Comparison of ENCODE assay signal across 23 cellular contexts in genomic region chr1:216314369-216315095, GRCh38.
DNase-seq lines count a peak whose midpoint lies in the region; ATAC-seq and TF ChIP-seq lines count a peak whose summit lies in the region.
"Had no signal": no experiment of that assay in that cellular context is flagged by ENCODE, and none has a peak within 500 bp of the region (broad histone marks: within the 10 kb centered on the region; RNA-seq: fewer than 3 reads in every experiment).

No MANE protein-coding gene starts in this region.

- H3K9ac ChIP-seq in GM23248: no peak overlapping the region

- H3K27ac ChIP-seq in GM23248 (no peak overlapping the region), prostate gland (no peak overlapping the region), gastrocnemius medialis (no peak overlapping the region)
- H3K27ac ChIP-seq: SK-N-MC, thoracic aorta had no signal

- H3K4me3 ChIP-seq in GM23248: no peak overlapping the region
- no peak overlapping the region for H3K4me3 ChIP-seq in prostate gland
- H3K4me3 ChIP-seq in gastrocnemius medialis: no peak overlapping the region
- H3K4me3 ChIP-seq: SK-N-MC, thoracic aorta had no signal

- no peak overlapping the region for H3K4me3 Mint-ChIP-seq in T-helper 17 cell
- no peak overlapping the region for H3K4me3 Mint-ChIP-seq in activated CD4-positive, alpha-beta T cell treated with anti-CD3 and anti-CD28 coated beads, Interleukin-2, amount 10 ng/mL, durations not matched to agents 7 days and 5 days
- H3K4me3 Mint-ChIP-seq: activated naive CD4-positive, alpha-beta T cell treated with anti-CD3 and anti-CD28 coated beads, Interleukin-2, amount 50 U/mL, for 24 hours; activated T-cell treated with anti-CD3 and anti-CD28 coated beads, Interleukin-2, amount 50 U/mL, for 4 hours; memory B cell; stimulated activated effector memory CD8-positive, alpha-beta T cell treated with anti-CD3 and anti-CD28 coated beads, Interleukin-12 subunit alpha, Interleukin-12 subunit beta, amount 100 ng/mL, for 72 hours had no signal

- peak; percentile 54 for ATAC-seq in SK-N-SH treated with all-trans-retinoic acid at 6 μM for 48 hours
- no peak for ATAC-seq in gastrocnemius medialis
- ATAC-seq in T-helper 17 cell: no peak
- ATAC-seq: activated T-cell treated with anti-CD3 and anti-CD28 coated beads, Interleukin-2, amount 50 U/mL, for 4 hours; Panc1; right cardiac atrium; stimulated activated effector memory CD8-positive, alpha-beta T cell treated with anti-CD3 and anti-CD28 coated beads, Interleukin-12 subunit alpha, Interleukin-12 subunit beta, amount 100 ng/mL, for 72 hours had no signal

- H2AFZ ChIP-seq in GM23248: no peak overlapping the region

- WGBS in GM23248 (ENCODE audit: low coverage in 1 of 2, low lambda C conversion rate in 2 of 2, missing lambda C conversion rate in 2 of 2), 2 experiments: 30 to 39% methylated on average over 3 of the region's 3 CpGs
- 64% methylated on average over 3 of the region's 3 CpGs for WGBS in prostate gland

- in situ Hi-C loops in GM23248 (cut with MboI): no loop called here
- in situ Hi-C loops in gastrocnemius medialis (cut with MboI; ENCODE audit: low sequenced_read_pairs in 4 of 4): no loop called here

- CTCF ChIA-PET in activated CD4-positive, alpha-beta T cell treated with anti-CD3 and anti-CD28 coated beads, Interleukin-2, amount 10 ng/mL, durations not matched to agents 7 days and 5 days (lab: Charles Lee): no interaction called here

- TF ChIP-seq CTCF in prostate gland (IDR thresholded peaks at IDR 0.05): no peak
- TF ChIP-seq CTCF in gastrocnemius medialis (IDR thresholded peaks at IDR 0.05 in 4 of 5, conservative IDR thresholded peaks at IDR 0.05 in 1 of 5): no peak

- intact Hi-C loops in prostate gland (cut with DNase I) (no loop called here), gastrocnemius medialis (cut with DNase I; ENCODE audit: low total_unique reads) (no loop called here)

- no peaks in the 10 kb centered on the region for H3K27me3 ChIP-seq in GM23248 (replicated peaks; ENCODE audit: insufficient read depth)
- no peaks in the 10 kb centered on the region for H3K27me3 ChIP-seq in prostate gland (replicated peaks; ENCODE audit: insufficient read depth)
- no peaks in the 10 kb centered on the region for H3K27me3 ChIP-seq in gastrocnemius medialis

- H3K9me3 ChIP-seq in GM23248 (ENCODE audit: low read depth): no peaks in the 10 kb centered on the region
- no peaks in the 10 kb centered on the region for H3K9me3 ChIP-seq in prostate gland
- H3K9me3 ChIP-seq in gastrocnemius medialis: no peaks in the 10 kb centered on the region
- H3K9me3 ChIP-seq in T-helper 17 cell (ENCODE audit: control insufficient read depth, low read length, poor library complexity, severe bottlenecking): no peaks in the 10 kb centered on the region
- H3K9me3 ChIP-seq: thoracic aorta had no signal

- H3K79me2 ChIP-seq in GM23248 (ENCODE audit: insufficient read depth): no peaks in the 10 kb centered on the region

- H3K9me2 ChIP-seq in GM23248 (ENCODE audit: insufficient read depth): no peaks in the 10 kb centered on the region

- no peak for TF ChIP-seq POLR2A in prostate gland (IDR thresholded peaks at IDR 0.05)
- no peak for TF ChIP-seq POLR2A in gastrocnemius medialis (IDR thresholded peaks at IDR 0.05)

- H3K4me1 ChIP-seq in GM23248 (ENCODE audit: insufficient read depth) (no peaks in the 10 kb centered on the region), prostate gland (replicated peaks) (no peaks in the 10 kb centered on the region), gastrocnemius medialis (no peaks in the 10 kb centered on the region)

- no peak overlapping the region for H3K27ac Mint-ChIP-seq in T-helper 17 cell
- no peak overlapping the region for H3K27ac Mint-ChIP-seq in activated CD4-positive, alpha-beta T cell treated with anti-CD3 and anti-CD28 coated beads, Interleukin-2, amount 10 ng/mL, durations not matched to agents 7 days and 5 days
- H3K27ac Mint-ChIP-seq: activated naive CD4-positive, alpha-beta T cell treated with anti-CD3 and anti-CD28 coated beads, Interleukin-2, amount 50 U/mL, for 24 hours; memory B cell; stimulated activated effector memory CD8-positive, alpha-beta T cell treated with anti-CD3 and anti-CD28 coated beads, Interleukin-12 subunit alpha, Interleukin-12 subunit beta, amount 100 ng/mL, for 72 hours had no signal

- H3K4me2 ChIP-seq in GM23248 (ENCODE audit: unreplicated experiment): no peak overlapping the region

- POLR2A ChIA-PET in activated CD4-positive, alpha-beta T cell treated with anti-CD3 and anti-CD28 coated beads, Interleukin-2, amount 10 ng/mL, durations not matched to agents 7 days and 5 days (lab: Charles Lee): no interaction called here

- H3K36me3 ChIP-seq in GM23248 (ENCODE audit: low read depth) (no peaks in the 10 kb centered on the region), prostate gland (no peaks in the 10 kb centered on the region), gastrocnemius medialis (no peaks in the 10 kb centered on the region)
- H3K36me3 ChIP-seq: thoracic aorta had no signal

- H3K27me3 Mint-ChIP-seq in T-helper 17 cell: no peaks in the 10 kb centered on the region
- no peaks in the 10 kb centered on the region for H3K27me3 Mint-ChIP-seq in activated CD4-positive, alpha-beta T cell treated with anti-CD3 and anti-CD28 coated beads, Interleukin-2, amount 10 ng/mL, durations not matched to agents 7 days and 5 days
- H3K27me3 Mint-ChIP-seq: activated naive CD4-positive, alpha-beta T cell treated with anti-CD3 and anti-CD28 coated beads, Interleukin-2, amount 50 U/mL, for 24 hours; memory B cell had no signal

- H4K20me1 ChIP-seq in GM23248 (ENCODE audit: insufficient read depth): no peaks in the 10 kb centered on the region

- H3K36me3 Mint-ChIP-seq in T-helper 17 cell (ENCODE audit: low read depth): no peaks in the 10 kb centered on the region
- no peaks in the 10 kb centered on the region for H3K36me3 Mint-ChIP-seq in activated CD4-positive, alpha-beta T cell treated with anti-CD3 and anti-CD28 coated beads, Interleukin-2, amount 10 ng/mL, durations not matched to agents 7 days and 5 days (ENCODE audit: low read depth)
- H3K36me3 Mint-ChIP-seq: activated naive CD4-positive, alpha-beta T cell treated with anti-CD3 and anti-CD28 coated beads, Interleukin-2, amount 50 U/mL, for 24 hours; memory B cell; stimulated activated effector memory CD8-positive, alpha-beta T cell treated with anti-CD3 and anti-CD28 coated beads, Interleukin-12 subunit alpha, Interleukin-12 subunit beta, amount 100 ng/mL, for 72 hours had no signal

- no peaks in the 10 kb centered on the region for H3K4me1 Mint-ChIP-seq in T-helper 17 cell
- H3K4me1 Mint-ChIP-seq in activated CD4-positive, alpha-beta T cell treated with anti-CD3 and anti-CD28 coated beads, Interleukin-2, amount 10 ng/mL, durations not matched to agents 7 days and 5 days: no peaks in the 10 kb centered on the region
- H3K4me1 Mint-ChIP-seq: activated naive CD4-positive, alpha-beta T cell treated with anti-CD3 and anti-CD28 coated beads, Interleukin-2, amount 50 U/mL, for 24 hours; memory B cell; stimulated activated effector memory CD8-positive, alpha-beta T cell treated with anti-CD3 and anti-CD28 coated beads, Interleukin-12 subunit alpha, Interleukin-12 subunit beta, amount 100 ng/mL, for 72 hours had no signal

- DNase-seq in GM23248 (peak; percentile 1), fibroblast of gingiva (ENCODE audit: low read depth) (peak; percentile 5), prostate gland (ENCODE audit: low spot score) (peak; percentile 21), Kasumi-1 (lab: John Stamatoyannopoulos, UW) (no peak), gastrocnemius medialis (no peak), T-helper 17 cell (no peak)
- no peak for DNase-seq in activated CD4-positive, alpha-beta T cell treated with anti-CD3 and anti-CD28 coated beads, Interleukin-2, amount 10 ng/mL, durations not matched to agents 7 days and 5 days
- DNase-seq: activated CD4-positive, CD25-positive, alpha-beta regulatory T cell; activated T-cell treated with anti-CD3 and anti-CD28 coated beads, Interleukin-2, amount 50 U/mL, for 4 hours; cortex of kidney; hypothalamus; kidney; NCI-H1092; NCI-H2081; right cardiac atrium; T1000 had no signal

- H3K9me3 Mint-ChIP-seq in activated CD4-positive, alpha-beta T cell treated with anti-CD3 and anti-CD28 coated beads, Interleukin-2, amount 10 ng/mL, durations not matched to agents 7 days and 5 days: peaks cover 6% of the 10 kb centered on the region
- H3K9me3 Mint-ChIP-seq: memory B cell had no signal

- H3F3A ChIP-seq in GM23248 (ENCODE audit: insufficient read depth): no peaks in the 10 kb centered on the region

TF ChIP-seq in SK-N-SH treated with all-trans-retinoic acid at 6 μM for 48 hours, 23 proteins besides CTCF, POLR2A, EP300 and RAD21:
- 0 out of 2 replicates have a peak, but pooled peaks have one; percentile 63 for TF ChIP-seq ZC3H10 (CRISPR knock-in tag; IDR thresholded peaks at IDR 0.05)
- TF ChIP-seq, protein P1, sequence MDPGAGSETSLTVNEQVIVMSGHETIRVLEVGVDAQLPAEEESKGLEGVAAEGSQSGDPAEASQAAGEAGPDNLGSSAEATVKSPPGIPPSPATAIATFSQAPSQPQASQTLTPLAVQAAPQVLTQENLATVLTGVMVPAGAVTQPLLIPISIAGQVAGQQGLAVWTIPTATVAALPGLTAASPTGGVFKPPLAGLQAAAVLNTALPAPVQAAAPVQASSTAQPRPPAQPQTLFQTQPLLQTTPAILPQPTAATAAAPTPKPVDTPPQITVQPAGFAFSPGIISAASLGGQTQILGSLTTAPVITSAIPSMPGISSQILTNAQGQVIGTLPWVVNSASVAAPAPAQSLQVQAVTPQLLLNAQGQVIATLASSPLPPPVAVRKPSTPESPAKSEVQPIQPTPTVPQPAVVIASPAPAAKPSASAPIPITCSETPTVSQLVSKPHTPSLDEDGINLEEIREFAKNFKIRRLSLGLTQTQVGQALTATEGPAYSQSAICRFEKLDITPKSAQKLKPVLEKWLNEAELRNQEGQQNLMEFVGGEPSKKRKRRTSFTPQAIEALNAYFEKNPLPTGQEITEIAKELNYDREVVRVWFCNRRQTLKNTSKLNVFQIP (CRISPR knock-in tag; IDR thresholded peaks at IDR 0.05; ENCODE audit: borderline replicate concordance, low read depth): peak; percentile 79; the same call in 1 of the 2 replicates
- no peak for TF ChIP-seq ISL1 (CRISPR knock-in tag; IDR thresholded peaks at IDR 0.05)
- peak; percentile 94; the same call in 1 of the 2 replicates for TF ChIP-seq TOX (CRISPR knock-in tag; IDR thresholded peaks at IDR 0.05; ENCODE audit: borderline replicate concordance)

Comparison
In these comparisons a context has a peak if more than half of its experiments do, and no peak if none do; other contexts are left out.
1. DNase-seq: peak in GM23248 (single experiment), fibroblast of gingiva (single experiment) and prostate gland (single experiment); none in Kasumi-1 (0 of 2), gastrocnemius medialis (0 of 2), T-helper 17 cell (0 of 3) and activated CD4-positive, alpha-beta T cell treated with anti-CD3 and anti-CD28 coated beads, Interleukin-2, amount 10 ng/mL, durations not matched to agents 7 days and 5 days (single experiment).